ENCODE assay signal across 9 cellular contexts in the genomic region with DNA sequence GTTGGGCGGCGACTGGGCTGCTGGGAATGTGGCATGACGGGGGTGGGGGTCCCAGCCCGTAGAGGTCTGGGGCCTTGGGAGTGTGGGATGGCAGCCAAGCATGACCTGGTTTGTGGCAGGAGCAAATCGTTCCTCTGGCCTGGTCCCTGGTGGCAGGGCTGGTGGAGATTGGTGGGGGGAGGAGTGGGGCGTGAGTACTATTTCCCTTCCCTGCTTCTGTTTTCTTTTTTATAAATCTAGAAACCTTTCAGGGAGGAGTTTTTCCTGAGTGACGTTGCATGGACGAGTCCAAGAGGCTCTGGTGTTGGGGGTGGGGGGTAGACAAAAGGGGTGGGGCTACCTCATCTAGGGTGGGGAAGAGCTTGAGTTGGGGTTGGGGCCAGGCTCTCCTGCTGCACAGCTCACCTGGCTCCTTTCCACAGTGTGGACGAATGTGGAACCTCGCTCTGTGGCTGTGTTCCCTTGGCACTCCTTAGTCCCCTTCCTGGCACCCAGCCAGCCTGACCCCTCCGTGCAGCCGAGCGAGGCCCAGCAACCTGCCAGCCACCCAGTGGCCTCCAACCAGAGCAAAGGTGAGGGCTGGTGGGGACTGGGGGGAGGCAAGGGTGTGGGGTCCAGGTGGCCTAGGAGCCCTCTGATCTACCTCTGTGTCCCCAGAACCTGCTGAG. TPM values are rescaled to one million over a fixed set of nuclear protein-coding genes. Genes with fewer than 3 reads are reported as not detected.
DNase-seq lines count a peak whose midpoint lies in the region; ATAC-seq, FAIRE-seq and TF ChIP-seq lines count a peak whose summit lies in the region.
"Had no signal": no experiment of that assay in that cellular context is flagged by ENCODE, and none has a peak within 500 bp of the region (broad histone marks: within the 10 kb centered on the region; RNA-seq: fewer than 3 reads in every experiment).

No MANE protein-coding gene starts in this region.

- H3K4me2 ChIP-seq in HepG2 (ENCODE audit: low read depth, low read length) = peak overlapping the region; percentile 84; the same call in 1 of the 2 replicates

- FAIRE-seq in HepG2 (lab: Jason Lieb, UNC) = no peak

- TF ChIP-seq POLR2A in HepG2 (IDR thresholded peaks at IDR 0.05; ENCODE audit: insufficient read depth in 1 of 2, low read depth in 2 of 2, low read length in 2 of 2) = no peak

- BruUV-seq in HepG2 (replicated peaks; lab: Mats Ljungman, UMichigan) = no TSS peak

- H3K4me3 ChIP-seq in HepG2 (replicated peaks in 1 of 3; ENCODE audit: insufficient read depth in 1 of 3, low read depth in 2 of 3, low read length in 3 of 3) (no peak overlapping the region), tibial artery (peak overlapping the region; percentile 8 to 75)

- intact Hi-C loops in HepG2 (cut with micrococcal nuclease; ENCODE audit: unreplicated experiment) = no loop called here
- intact Hi-C loops in tibial artery (cut with DNase I; ENCODE audit: low total_unique reads) = no loop called here

- H3K36me3 ChIP-seq in HepG2 (replicated peaks in 1 of 2; ENCODE audit: control insufficient read depth in 1 of 2, insufficient read depth in 2 of 2, low read length in 2 of 2) = peaks cover 21 to 47% of the 10 kb centered on the region in 2 experiments; a peak in 4 of 5 replicates
- peaks cover 34 to 52% (median 49%) of the 10 kb centered on the region in 3 donors for H3K36me3 ChIP-seq in tibial artery

- TF ChIP-seq CTCF in HepG2 (CRISPR knock-in tag; IDR thresholded peaks at IDR 0.05) (no peak), tibial artery (IDR thresholded peaks at IDR 0.05) (no peak)

- H3K9ac ChIP-seq in HepG2 (ENCODE audit: insufficient read depth, low read depth, low read length) = no peak overlapping the region

- peaks cover 11% of the 10 kb centered on the region; the same call in 1 of the 2 replicates for H4K20me1 ChIP-seq in HepG2 (ENCODE audit: insufficient read depth, low read length)

- H3K4me1 ChIP-seq in HepG2 (ENCODE audit: insufficient read depth, low read length) (peaks cover 39% of the 10 kb centered on the region), tibial artery (peaks cover 0 to 46% (median 46%) of the 10 kb centered on the region in 4 donors)

- POLR2A ChIA-PET in HepG2 (lab: Yijun Ruan, JAX) = no interaction called here

- H3K9me3 ChIP-seq in HepG2 (ENCODE audit: low read length) (no peaks in the 10 kb centered on the region), tibial artery (no peaks in the 10 kb centered on the region)

- TF ChIP-seq EP300 in HepG2 (IDR thresholded peaks at IDR 0.05; ENCODE audit: low read depth in 2 of 2, low read length in 2 of 2) (no peak), HepG2 (CRISPR knock-in tag; IDR thresholded peaks at IDR 0.05; ENCODE audit: borderline replicate concordance) (no peak)

- CTCF ChIA-PET in HepG2 (lab: Yijun Ruan, JAX; ENCODE audit: low intra/inter-chr PET ratio, low total read pairs) = no interaction called here

- in situ Hi-C loops in HepG2 (cut with HindIII; ENCODE audit: extremely low pct_ligation_motif_present, low pct_unique_long_range_greater_than_20kb) = loop anchor here (5.0 kb wide), 1 partner anchor 34 kb away; no protein-coding TSS in a partner anchor

- H2AFZ ChIP-seq in HepG2 (ENCODE audit: low read length) = no peak overlapping the region

- ATAC-seq in HepG2 (no peak), HG03354 (IDR thresholded peaks at IDR 0.05; ENCODE audit: poor library complexity, severe bottlenecking, unreplicated experiment) (no peak)

- 88% methylated on average over 12 of the region's 13 CpGs for WGBS in HepG2 (ENCODE audit: low lambda C conversion rate)

- TF ChIP-seq RAD21 in HepG2 (CRISPR knock-in tag; IDR thresholded peaks at IDR 0.05) = no peak

- DNase-seq in activated CD8-positive, alpha-beta memory T cell treated with anti-CD3 and anti-CD28 coated beads, Interleukin-2, amount 50 U/mL, for 4 hours = peak; percentile 16
- no peak for DNase-seq in activated CD8-positive, alpha-beta memory T cell treated with anti-CD3 and anti-CD28 coated beads, Interleukin-2, amount 50 U/mL, for 48 hours
- DNase-seq in HepG2 (ENCODE audit: low spot score) (no peak), tibial artery (peak in 1 of 2 donors; percentile 86), DMS53 treated with DMSO at 0.1 percent for 48 hours (lab: John Stamatoyannopoulos, UW; ENCODE audit: unreplicated experiment) (no peak)
- no peak for DNase-seq in stimulated activated CD4-positive, alpha-beta T cell treated with anti-CD3 and anti-CD28 coated beads, Interleukin-15, amount 100 ng/mL, for 24 hours
- DNase-seq: stimulated activated naive CD4-positive, alpha-beta T cell had no signal

- peaks cover 29% of the 10 kb centered on the region for H3K79me2 ChIP-seq in HepG2 (ENCODE audit: insufficient read depth, low read length)

- H3K27me3 ChIP-seq in HepG2 (ENCODE audit: control insufficient read depth in 1 of 2, insufficient read depth in 2 of 2, low read length in 2 of 2) (no peaks in the 10 kb centered on the region; a peak in 1 of 5 replicates), tibial artery (no peaks in the 10 kb centered on the region)

- H3K27ac ChIP-seq in angular gyrus (ENCODE audit: low read depth, low read length) (peak overlapping the region; percentile 52), HepG2 (ENCODE audit: extremely low read length, insufficient read depth, low read length) (no peak overlapping the region), tibial artery (peak overlapping the region; percentile 86 to 93)

RNA-seq across cellular contexts. Expression of a gene that starts 15.4 kb away (rescaled TPM):
- 0.33 and 0.38 TPM in 2 replicates for total RNA-seq in HepG2 (2016; rRNA removed; fragmentation: Illumina TruSeq; extraction: Trizol)
- total RNA-seq in HepG2 (2016; cell fraction: cytosol; rRNA removed; fragmentation: Illumina TruSeq; extraction: Trizol; ENCODE audit: low read depth) = not detected in 2 replicates
- 0.28 and 0.43 TPM in 2 replicates for total RNA-seq in HepG2 (2016; cell fraction: insoluble cytoplasmic fraction; rRNA removed; fragmentation: Illumina TruSeq; extraction: Trizol)
- 0.14 and 0.43 TPM in 2 replicates for total RNA-seq in HepG2 (2016; cell fraction: membrane; rRNA removed; fragmentation: Illumina TruSeq; extraction: Trizol)
- 0.50 TPM in 1 of 2 replicates, not detected in the other for total RNA-seq in HepG2 (2016; cell fraction: nucleus; rRNA removed; fragmentation: Illumina TruSeq; extraction: Trizol)
- polyA plus RNA-seq in HepG2 (2011; rRNA removed) = 0.21 and 0.26 TPM in 2 replicates
- polyA plus RNA-seq in HepG2 (2011; cell fraction: cytosol; rRNA removed) = 0.23 and 0.34 TPM in 2 replicates
- 0.43 and 0.80 TPM in 2 replicates for polyA plus RNA-seq in HepG2 (2011; cell fraction: nucleus; rRNA removed)
- 0.51 TPM in 1 of 2 replicates, not detected in the other for polyA plus RNA-seq in HepG2 (2012)
- polyA plus RNA-seq in HepG2 (2016; cell fraction: cytosol; fragmentation: Illumina TruSeq; extraction: Trizol; ENCODE audit: low read depth) = 0.21 and 0.22 TPM in 2 replicates
- polyA plus RNA-seq in HepG2 (2016; cell fraction: insoluble cytoplasmic fraction; fragmentation: Illumina TruSeq; extraction: Trizol; ENCODE audit: low read depth) = 0.69 and 0.88 TPM in 2 replicates
- polyA plus RNA-seq in HepG2 (2016; cell fraction: membrane; fragmentation: Illumina TruSeq; extraction: Trizol; ENCODE audit: low read depth) = 0.19 and 0.38 TPM in 2 replicates
- polyA plus RNA-seq in HepG2 (2016; cell fraction: nucleus; fragmentation: Illumina TruSeq; extraction: Trizol; ENCODE audit: insufficient read depth, low read depth) = 0.57 and 1.5 TPM in 2 replicates
- polyA minus RNA-seq in HepG2 (2011; rRNA and poly(A)+ RNA removed; ENCODE audit: low replicate concordance) = 0.94 and 1.4 TPM in 2 replicates
- 0.88 TPM in 1 of 2 replicates, not detected in the other for polyA minus RNA-seq in HepG2 (2011; cell fraction: cytosol; rRNA and poly(A)+ RNA removed)
- 0.25 TPM in 1 of 2 replicates, not detected in the other for polyA minus RNA-seq in HepG2 (2011; cell fraction: nucleus; rRNA and poly(A)+ RNA removed)

RNA-seq across cellular contexts. Expression of a gene that starts 15.9 kb away (rescaled TPM):
- 58.0 and 58.6 TPM in 2 replicates for total RNA-seq in HepG2 (2016; rRNA removed; fragmentation: Illumina TruSeq; extraction: Trizol)
- 50.5 and 73.0 TPM in 2 replicates for total RNA-seq in HepG2 (2016; cell fraction: cytosol; rRNA removed; fragmentation: Illumina TruSeq; extraction: Trizol; ENCODE audit: low read depth)
- 61.4 and 62.4 TPM in 2 replicates for total RNA-seq in HepG2 (2016; cell fraction: insoluble cytoplasmic fraction; rRNA removed; fragmentation: Illumina TruSeq; extraction: Trizol)
- 53.6 and 73.9 TPM in 2 replicates for total RNA-seq in HepG2 (2016; cell fraction: membrane; rRNA removed; fragmentation: Illumina TruSeq; extraction: Trizol)
- 23.8 and 27.3 TPM in 2 replicates for total RNA-seq in HepG2 (2016; cell fraction: nucleus; rRNA removed; fragmentation: Illumina TruSeq; extraction: Trizol)
- 27.4 and 31.2 TPM in 2 replicates for polyA plus RNA-seq in HepG2 (2011; rRNA removed)
- 38.9 and 49.7 TPM in 2 replicates for polyA plus RNA-seq in HepG2 (2011; cell fraction: cytosol; rRNA removed)
- polyA plus RNA-seq in HepG2 (2011; cell fraction: nucleus; rRNA removed) = 31.1 and 32.3 TPM in 2 replicates
- 21.3 and 29.1 TPM in 2 replicates for polyA plus RNA-seq in HepG2 (2012)
- 59.5 and 77.2 TPM in 2 replicates for polyA plus RNA-seq in HepG2 (2016; cell fraction: cytosol; fragmentation: Illumina TruSeq; extraction: Trizol; ENCODE audit: low read depth)
- 57.4 and 72.9 TPM in 2 replicates for polyA plus RNA-seq in HepG2 (2016; cell fraction: insoluble cytoplasmic fraction; fragmentation: Illumina TruSeq; extraction: Trizol; ENCODE audit: low read depth)
- polyA plus RNA-seq in HepG2 (2016; cell fraction: membrane; fragmentation: Illumina TruSeq; extraction: Trizol; ENCODE audit: low read depth) = 53.3 and 66.7 TPM in 2 replicates
- polyA plus RNA-seq in HepG2 (2016; cell fraction: nucleus; fragmentation: Illumina TruSeq; extraction: Trizol; ENCODE audit: insufficient read depth, low read depth) = 41.3 and 41.9 TPM in 2 replicates
- polyA minus RNA-seq in HepG2 (2011; rRNA and poly(A)+ RNA removed; ENCODE audit: low replicate concordance) = 27.9 and 60.4 TPM in 2 replicates
- 16.4 and 20.1 TPM in 2 replicates for polyA minus RNA-seq in HepG2 (2011; cell fraction: cytosol; rRNA and poly(A)+ RNA removed)
- 7.9 and 8.8 TPM in 2 replicates for polyA minus RNA-seq in HepG2 (2011; cell fraction: nucleus; rRNA and poly(A)+ RNA removed)

RNA-seq across cellular contexts. Expression of a gene that starts 17.4 kb away (rescaled TPM):
- 5.4 and 8.0 TPM in 2 replicates for total RNA-seq in HepG2 (2016; rRNA removed; fragmentation: Illumina TruSeq; extraction: Trizol)
- 1.5 and 1.8 TPM in 2 replicates for total RNA-seq in HepG2 (2016; cell fraction: cytosol; rRNA removed; fragmentation: Illumina TruSeq; extraction: Trizol; ENCODE audit: low read depth)
- total RNA-seq in HepG2 (2016; cell fraction: insoluble cytoplasmic fraction; rRNA removed; fragmentation: Illumina TruSeq; extraction: Trizol) = 5.2 and 7.8 TPM in 2 replicates
- 4.6 and 4.9 TPM in 2 replicates for total RNA-seq in HepG2 (2016; cell fraction: membrane; rRNA removed; fragmentation: Illumina TruSeq; extraction: Trizol)
- 10.4 and 12.3 TPM in 2 replicates for total RNA-seq in HepG2 (2016; cell fraction: nucleus; rRNA removed; fragmentation: Illumina TruSeq; extraction: Trizol)
- 5.9 and 8.3 TPM in 2 replicates for polyA plus RNA-seq in HepG2 (2011; rRNA removed)
- 3.3 and 5.6 TPM in 2 replicates for polyA plus RNA-seq in HepG2 (2011; cell fraction: cytosol; rRNA removed)
- polyA plus RNA-seq in HepG2 (2011; cell fraction: nucleus; rRNA removed) = 60.6 and 75.8 TPM in 2 replicates
- polyA plus RNA-seq in HepG2 (2012) = 17.6 and 25.1 TPM in 2 replicates
- polyA plus RNA-seq in HepG2 (2016; cell fraction: cytosol; fragmentation: Illumina TruSeq; extraction: Trizol; ENCODE audit: low read depth) = 1.7 and 1.9 TPM in 2 replicates
- 10.1 and 16.9 TPM in 2 replicates for polyA plus RNA-seq in HepG2 (2016; cell fraction: insoluble cytoplasmic fraction; fragmentation: Illumina TruSeq; extraction: Trizol; ENCODE audit: low read depth)
- polyA plus RNA-seq in HepG2 (2016; cell fraction: membrane; fragmentation: Illumina TruSeq; extraction: Trizol; ENCODE audit: low read depth) = 5.7 and 6.0 TPM in 2 replicates
- polyA plus RNA-seq in HepG2 (2016; cell fraction: nucleus; fragmentation: Illumina TruSeq; extraction: Trizol; ENCODE audit: insufficient read depth, low read depth) = 61.0 and 65.4 TPM in 2 replicates
- polyA minus RNA-seq in HepG2 (2011; rRNA and poly(A)+ RNA removed; ENCODE audit: low replicate concordance) = 3.6 and 7.9 TPM in 2 replicates
- polyA minus RNA-seq in HepG2 (2011; cell fraction: cytosol; rRNA and poly(A)+ RNA removed) = 9.1 and 10.8 TPM in 2 replicates
- 14.7 and 15.5 TPM in 2 replicates for polyA minus RNA-seq in HepG2 (2011; cell fraction: nucleus; rRNA and poly(A)+ RNA removed)

RNA-seq across cellular contexts. Expression of a gene that starts 26.6 kb away (rescaled TPM):
- total RNA-seq in HepG2 (2016; rRNA removed; fragmentation: Illumina TruSeq; extraction: Trizol) = 0.07 TPM in 1 of 2 replicates, not detected in the other
- not detected in 2 replicates for total RNA-seq in HepG2 (2016; cell fraction: cytosol; rRNA removed; fragmentation: Illumina TruSeq; extraction: Trizol; ENCODE audit: low read depth)
- 0.13 and 0.15 TPM in 2 replicates for total RNA-seq in HepG2 (2016; cell fraction: insoluble cytoplasmic fraction; rRNA removed; fragmentation: Illumina TruSeq; extraction: Trizol)
- total RNA-seq in HepG2 (2016; cell fraction: membrane; rRNA removed; fragmentation: Illumina TruSeq; extraction: Trizol) = not detected in 2 replicates
- 0.88 and 1.9 TPM in 2 replicates for total RNA-seq in HepG2 (2016; cell fraction: nucleus; rRNA removed; fragmentation: Illumina TruSeq; extraction: Trizol)
- polyA plus RNA-seq in HepG2 (2011; rRNA removed) = 5.1 and 5.5 TPM in 2 replicates
- 2.0 and 2.3 TPM in 2 replicates for polyA plus RNA-seq in HepG2 (2011; cell fraction: cytosol; rRNA removed)
- 39.2 and 50.9 TPM in 2 replicates for polyA plus RNA-seq in HepG2 (2011; cell fraction: nucleus; rRNA removed)
- 2.9 and 6.2 TPM in 2 replicates for polyA plus RNA-seq in HepG2 (2012)
- polyA plus RNA-seq in HepG2 (2016; cell fraction: cytosol; fragmentation: Illumina TruSeq; extraction: Trizol; ENCODE audit: low read depth) = 0.26 TPM in 1 of 2 replicates, not detected in the other
- polyA plus RNA-seq in HepG2 (2016; cell fraction: insoluble cytoplasmic fraction; fragmentation: Illumina TruSeq; extraction: Trizol; ENCODE audit: low read depth) = 0.57 and 0.73 TPM in 2 replicates
- polyA plus RNA-seq in HepG2 (2016; cell fraction: membrane; fragmentation: Illumina TruSeq; extraction: Trizol; ENCODE audit: low read depth) = 0.17 and 0.27 TPM in 2 replicates
- polyA plus RNA-seq in HepG2 (2016; cell fraction: nucleus; fragmentation: Illumina TruSeq; extraction: Trizol; ENCODE audit: insufficient read depth, low read depth) = 1.7 and 2.8 TPM in 2 replicates
- 0.44 and 14.7 TPM in 2 replicates for polyA minus RNA-seq in HepG2 (2011; rRNA and poly(A)+ RNA removed; ENCODE audit: low replicate concordance)
- 1.3 and 4.2 TPM in 2 replicates for polyA minus RNA-seq in HepG2 (2011; cell fraction: cytosol; rRNA and poly(A)+ RNA removed)
- polyA minus RNA-seq in HepG2 (2011; cell fraction: nucleus; rRNA and poly(A)+ RNA removed) = 16.7 and 20.3 TPM in 2 replicates

RNA-seq across cellular contexts. Expression of a gene that starts 31.6 kb away (rescaled TPM):
- total RNA-seq in HepG2 (2016; rRNA removed; fragmentation: Illumina TruSeq; extraction: Trizol) = 43.2 and 67.1 TPM in 2 replicates
- total RNA-seq in HepG2 (2016; cell fraction: cytosol; rRNA removed; fragmentation: Illumina TruSeq; extraction: Trizol; ENCODE audit: low read depth) = 54.9 and 66.8 TPM in 2 replicates
- total RNA-seq in HepG2 (2016; cell fraction: insoluble cytoplasmic fraction; rRNA removed; fragmentation: Illumina TruSeq; extraction: Trizol) = 35.3 and 68.2 TPM in 2 replicates
- 104 and 115 TPM in 2 replicates for total RNA-seq in HepG2 (2016; cell fraction: membrane; rRNA removed; fragmentation: Illumina TruSeq; extraction: Trizol)
- 31.2 and 38.3 TPM in 2 replicates for total RNA-seq in HepG2 (2016; cell fraction: nucleus; rRNA removed; fragmentation: Illumina TruSeq; extraction: Trizol)
- polyA plus RNA-seq in HepG2 (2011; rRNA removed) = 62.5 and 69.9 TPM in 2 replicates
- 36.9 and 45.9 TPM in 2 replicates for polyA plus RNA-seq in HepG2 (2011; cell fraction: cytosol; rRNA removed)
- 109 and 170 TPM in 2 replicates for polyA plus RNA-seq in HepG2 (2011; cell fraction: nucleus; rRNA removed)
- polyA plus RNA-seq in HepG2 (2012) = 38.4 and 44.3 TPM in 2 replicates
- polyA plus RNA-seq in HepG2 (2016; cell fraction: cytosol; fragmentation: Illumina TruSeq; extraction: Trizol; ENCODE audit: low read depth) = 30.4 TPM in 2 replicates
- polyA plus RNA-seq in HepG2 (2016; cell fraction: insoluble cytoplasmic fraction; fragmentation: Illumina TruSeq; extraction: Trizol; ENCODE audit: low read depth) = 56.4 and 79.4 TPM in 2 replicates
- polyA plus RNA-seq in HepG2 (2016; cell fraction: membrane; fragmentation: Illumina TruSeq; extraction: Trizol; ENCODE audit: low read depth) = 55.2 and 69.1 TPM in 2 replicates
- 77.4 and 89.7 TPM in 2 replicates for polyA plus RNA-seq in HepG2 (2016; cell fraction: nucleus; fragmentation: Illumina TruSeq; extraction: Trizol; ENCODE audit: insufficient read depth, low read depth)
- 39.2 and 85.5 TPM in 2 replicates for polyA minus RNA-seq in HepG2 (2011; rRNA and poly(A)+ RNA removed; ENCODE audit: low replicate concordance)
- 38.3 and 50.2 TPM in 2 replicates for polyA minus RNA-seq in HepG2 (2011; cell fraction: cytosol; rRNA and poly(A)+ RNA removed)
- polyA minus RNA-seq in HepG2 (2011; cell fraction: nucleus; rRNA and poly(A)+ RNA removed) = 40.9 and 56.5 TPM in 2 replicates

Comparison
In these comparisons a context has a peak if more than half of its experiments do, and no peak if none do; other contexts are left out.
1. H3K4me3 ChIP-seq: peak in tibial artery (2 of 2); none in HepG2 (0 of 3).